In genomic region chr18:65750421-65751144, GRCh38 we compare ENCODE assay signal across 10 cellular contexts. TPM values are rescaled to one million over a fixed set of nuclear protein-coding genes. Genes with fewer than 3 reads are reported as not detected.
DNase-seq lines count a peak whose midpoint lies in the region; ATAC-seq and TF ChIP-seq lines count a peak whose summit lies in the region.
"Had no signal": no experiment of that assay in that cellular context is flagged by ENCODE, and none has a peak within 500 bp of the region (broad histone marks: within the 10 kb centered on the region; RNA-seq: fewer than 3 reads in every experiment).

A gene with protein sequence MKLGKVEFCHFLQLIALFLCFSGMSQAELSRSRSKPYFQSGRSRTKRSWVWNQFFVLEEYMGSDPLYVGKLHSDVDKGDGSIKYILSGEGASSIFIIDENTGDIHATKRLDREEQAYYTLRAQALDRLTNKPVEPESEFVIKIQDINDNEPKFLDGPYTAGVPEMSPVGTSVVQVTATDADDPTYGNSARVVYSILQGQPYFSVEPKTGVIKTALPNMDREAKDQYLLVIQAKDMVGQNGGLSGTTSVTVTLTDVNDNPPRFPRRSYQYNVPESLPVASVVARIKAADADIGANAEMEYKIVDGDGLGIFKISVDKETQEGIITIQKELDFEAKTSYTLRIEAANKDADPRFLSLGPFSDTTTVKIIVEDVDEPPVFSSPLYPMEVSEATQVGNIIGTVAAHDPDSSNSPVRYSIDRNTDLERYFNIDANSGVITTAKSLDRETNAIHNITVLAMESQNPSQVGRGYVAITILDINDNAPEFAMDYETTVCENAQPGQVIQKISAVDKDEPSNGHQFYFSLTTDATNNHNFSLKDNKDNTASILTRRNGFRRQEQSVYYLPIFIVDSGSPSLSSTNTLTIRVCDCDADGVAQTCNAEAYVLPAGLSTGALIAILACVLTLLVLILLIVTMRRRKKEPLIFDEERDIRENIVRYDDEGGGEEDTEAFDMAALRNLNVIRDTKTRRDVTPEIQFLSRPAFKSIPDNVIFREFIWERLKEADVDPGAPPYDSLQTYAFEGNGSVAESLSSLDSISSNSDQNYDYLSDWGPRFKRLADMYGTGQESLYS (plus strand): TSS chr18:65751012. CDS start chr18:65762843, 11,831 bp downstream.

- peak within 1 kb of the TSS; percentile 82 for H3K9ac ChIP-seq in ES-I3 (ENCODE audit: low read depth, low read length)

- peak; percentile 40 for DNase-seq in NCI-H446 treated with DMSO at 0.1 percent for 48 hours (lab: John Stamatoyannopoulos, UW)
- peak; percentile 61 for DNase-seq in progenitor cell of endocrine pancreas (ENCODE audit: low spot score, unreplicated experiment)
- no peak for DNase-seq in activated CD4-positive, CD25-positive, alpha-beta regulatory T cell (lab: John Stamatoyannopoulos, UW)
- no peak for DNase-seq in naive thymus-derived CD4-positive, alpha-beta T cell
- no peak for DNase-seq in activated effector memory CD4-positive, alpha-beta T cell treated with anti-CD3 and anti-CD28 coated beads, Interleukin-2, amount 50 U/mL, for 16 hours
- DNase-seq in mesenteric fat pad (ENCODE audit: low spot score), result no peak
- DNase-seq: activated CD8-positive, alpha-beta memory T cell treated with anti-CD3 and anti-CD28 coated beads, Interleukin-2, amount 50 U/mL, for 4 hours; NCI-H526 had no signal

- H3K9me3 Mint-ChIP-seq in progenitor cell of endocrine pancreas (ENCODE audit: low read depth), result no peaks in the 10 kb centered on the region
- H3K9me3 Mint-ChIP-seq in naive thymus-derived CD4-positive, alpha-beta T cell, result peaks cover 0 to 18% (median 4%) of the 10 kb centered on the region in 11 donors

- peak within 1 kb of the TSS in 1 of 2 donors; percentile 46 for H3K4me3 ChIP-seq in gastroesophageal sphincter
- H3K4me3 ChIP-seq in naive thymus-derived CD4-positive, alpha-beta T cell (ENCODE audit: low read length), result no peak within 1 kb of the TSS

- no peak within 1 kb of the TSS for H3K27ac ChIP-seq in gastroesophageal sphincter
- no peak within 1 kb of the TSS for H3K27ac ChIP-seq in naive thymus-derived CD4-positive, alpha-beta T cell (ENCODE audit: low read depth, low read length)

- H3K36me3 ChIP-seq in ES-I3 (ENCODE audit: insufficient read depth, low read length), result no peaks in the 10 kb centered on the region
- no peaks in the 10 kb centered on the region for H3K36me3 ChIP-seq in gastroesophageal sphincter
- no peaks in the 10 kb centered on the region for H3K36me3 ChIP-seq in naive thymus-derived CD4-positive, alpha-beta T cell (ENCODE audit: control insufficient read depth in 2 of 3, insufficient read depth in 3 of 3, low read length in 3 of 3)

- WGBS in gastroesophageal sphincter (ENCODE audit: low coverage in 1 of 2), 2 donors, result 0% methylated on average over 4 of the region's 85 CpGs; no CpG with 5 or more reads in 1 of the 2 donors

- TF ChIP-seq CTCF in gastroesophageal sphincter (IDR thresholded peaks at IDR 0.05) (no peak), progenitor cell of endocrine pancreas (IDR thresholded peaks at IDR 0.05; ENCODE audit: unreplicated experiment) (no peak)

- ATAC-seq in gastroesophageal sphincter, result peak; percentile 14
- ATAC-seq in naive thymus-derived CD4-positive, alpha-beta T cell, result no peak

- TF ChIP-seq POLR2A in gastroesophageal sphincter (IDR thresholded peaks at IDR 0.05), result no peak

- no peaks in the 10 kb centered on the region for H3K36me3 Mint-ChIP-seq in progenitor cell of endocrine pancreas (ENCODE audit: insufficient read depth)
- H3K36me3 Mint-ChIP-seq in naive thymus-derived CD4-positive, alpha-beta T cell, result peaks cover 0 to 4% (median 0%) of the 10 kb centered on the region in 5 donors

- intact Hi-C loops in naive thymus-derived CD4-positive, alpha-beta T cell (cut with micrococcal nuclease), result no loop called here

- peak within 1 kb of the TSS; percentile 87 for H3K4me3 Mint-ChIP-seq in progenitor cell of endocrine pancreas (ENCODE audit: low read depth)
- no peak within 1 kb of the TSS for H3K4me3 Mint-ChIP-seq in naive thymus-derived CD4-positive, alpha-beta T cell

- peaks cover 24% of the 10 kb centered on the region for H3K4me1 Mint-ChIP-seq in progenitor cell of endocrine pancreas (ENCODE audit: low read depth)
- H3K4me1 Mint-ChIP-seq in naive thymus-derived CD4-positive, alpha-beta T cell, result peaks cover 0 to 7% (median 0%) of the 10 kb centered on the region in 7 donors

- TF ChIP-seq EP300 in gastroesophageal sphincter (IDR thresholded peaks at IDR 0.05), result no peak

- H3K27ac Mint-ChIP-seq in progenitor cell of endocrine pancreas, result peak within 1 kb of the TSS; percentile 76
- no peak within 1 kb of the TSS for H3K27ac Mint-ChIP-seq in naive thymus-derived CD4-positive, alpha-beta T cell

- peaks cover 38% of the 10 kb centered on the region for H3K27me3 ChIP-seq in gastroesophageal sphincter
- H3K27me3 ChIP-seq in naive thymus-derived CD4-positive, alpha-beta T cell (ENCODE audit: control insufficient read depth in 2 of 2, insufficient read depth in 2 of 2, low read length in 2 of 2), result no peaks in the 10 kb centered on the region

- CTCF ChIA-PET in naive thymus-derived CD4-positive, alpha-beta T cell (lab: Charles Lee), result no interaction called here

- H3K9me3 ChIP-seq in ES-I3 (ENCODE audit: control insufficient read depth, insufficient read depth, low read length) (no peaks in the 10 kb centered on the region), gastroesophageal sphincter (no peaks in the 10 kb centered on the region)
- H3K9me3 ChIP-seq in naive thymus-derived CD4-positive, alpha-beta T cell (ENCODE audit: control insufficient read depth in 2 of 3, low read length in 3 of 3), result no peaks in the 10 kb centered on the region

- POLR2A ChIA-PET in naive thymus-derived CD4-positive, alpha-beta T cell (lab: Charles Lee), result no interaction called here

- H3K4me1 ChIP-seq in ES-I3 (ENCODE audit: insufficient read depth, low read length), result peaks cover 3% of the 10 kb centered on the region
- peaks cover 0 to 18% (median 3%) of the 10 kb centered on the region in 3 donors for H3K4me1 ChIP-seq in gastroesophageal sphincter
- no peaks in the 10 kb centered on the region for H3K4me1 ChIP-seq in naive thymus-derived CD4-positive, alpha-beta T cell (ENCODE audit: control insufficient read depth in 2 of 2, insufficient read depth in 2 of 2, low read length in 2 of 2)

- H3K27me3 Mint-ChIP-seq in progenitor cell of endocrine pancreas, result peaks cover 38% of the 10 kb centered on the region
- H3K27me3 Mint-ChIP-seq in naive thymus-derived CD4-positive, alpha-beta T cell, result peaks cover 13 to 35% (median 25%) of the 10 kb centered on the region in 5 donors

RNA-seq across cellular contexts. Expression of the gene that starts here (rescaled TPM):
- total RNA-seq in gastroesophageal sphincter, result under 1 TPM in 1 of 4 donors, not detected in 3; 0.04 TPM
- 6.5 and 9.2 TPM in 2 replicates for total RNA-seq in progenitor cell of endocrine pancreas
- total RNA-seq in naive thymus-derived CD4-positive, alpha-beta T cell, result not detected
- not detected for polyA plus RNA-seq in naive thymus-derived CD4-positive, alpha-beta T cell
- not detected for total RNA-seq in mesenteric fat pad

Comparison
In these comparisons a context has a peak if more than half of its experiments do, and no peak if none do; other contexts are left out.
1. Peak in ATAC-seq in gastroesophageal sphincter; RNA of the gene not detected or under 1 TPM.
2. DNase-seq: peak in NCI-H446 treated with DMSO at 0.1 percent for 48 hours (single experiment) and progenitor cell of endocrine pancreas (single experiment); none in activated CD4-positive, CD25-positive, alpha-beta regulatory T cell (0 of 4), naive thymus-derived CD4-positive, alpha-beta T cell (0 of 9), activated effector memory CD4-positive, alpha-beta T cell treated with anti-CD3 and anti-CD28 coated beads, Interleukin-2, amount 50 U/mL, for 16 hours (single experiment) and mesenteric fat pad (single experiment).